ENCODE assay signal across 24 cellular contexts in the genomic region with DNA sequence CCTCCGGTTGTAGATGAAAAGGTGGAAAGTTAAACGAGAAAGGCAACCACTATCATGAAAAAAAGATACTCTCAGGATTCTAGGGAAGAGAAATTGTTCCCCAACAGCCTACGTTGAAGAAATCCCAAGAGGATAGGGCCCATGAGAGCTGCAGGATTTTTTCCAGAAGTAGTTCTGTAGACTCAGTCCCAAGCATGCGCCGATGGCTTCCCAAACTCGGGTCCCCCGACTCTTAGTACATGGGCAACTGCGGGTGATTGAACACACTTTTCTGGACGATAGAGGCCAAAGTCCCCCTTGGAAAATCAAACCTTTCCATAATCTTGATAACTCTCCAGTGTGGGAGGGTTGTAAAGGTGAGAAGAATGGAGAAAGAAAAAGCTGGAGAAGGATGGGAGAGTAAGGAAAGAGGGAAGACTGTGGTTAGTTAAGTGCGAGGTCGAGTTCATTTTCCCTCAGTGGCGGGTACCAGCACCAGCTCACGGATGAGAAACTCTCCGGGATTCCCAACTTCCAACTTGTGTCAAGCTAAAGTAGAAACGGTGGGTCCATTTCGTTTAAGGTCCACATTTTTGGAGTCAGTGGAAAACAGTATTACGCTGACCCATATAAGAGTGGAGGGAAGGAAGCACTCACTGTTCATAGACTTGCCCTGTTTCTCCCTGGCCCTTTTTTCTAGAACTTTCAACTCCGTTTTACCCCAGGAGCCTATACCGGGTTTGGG. TPM values are rescaled to one million over a fixed set of nuclear protein-coding genes. Genes with fewer than 3 reads are reported as not detected.
A peak's percentile ranks its signal among the peaks of the same experiment; 100 is the strongest.
DNase-seq lines count a peak whose midpoint lies in the region; ATAC-seq, FAIRE-seq and TF ChIP-seq lines count a peak whose summit lies in the region.
"Had no signal": no experiment of that assay in that cellular context is flagged by ENCODE, and none has a peak within 500 bp of the region (broad histone marks: within the 10 kb centered on the region; RNA-seq: fewer than 3 reads in every experiment).

No MANE protein-coding gene starts in this region.

- WGBS in small intestine, 3 donors: 7 to 17% (median 14%) methylated on average over 19 of the region's 19 CpGs

- H3K4me1 ChIP-seq in kidney (ENCODE audit: control insufficient read depth in 1 of 2, insufficient read depth in 1 of 2, low read depth in 1 of 2, low read length in 2 of 2): peaks cover 0 to 2% of the 10 kb centered on the region in 2 donors
- H3K4me1 ChIP-seq in small intestine (ENCODE audit: control insufficient read depth in 2 of 2, insufficient read depth in 1 of 2, low read depth in 1 of 2, low read length in 1 of 2): no peaks in the 10 kb centered on the region
- H3K4me1 ChIP-seq: BLaER1 treated with 17β-estradiol and CSF1 and Interleukin-3, amounts not matched to agents 10 nM and 100 nM; prostate gland had no signal

- no peak overlapping the region for H3K27ac ChIP-seq in kidney (ENCODE audit: low read depth in 2 of 2, low read length in 2 of 2)
- no peak overlapping the region for H3K27ac ChIP-seq in small intestine (ENCODE audit: low read depth in 1 of 2, low read length in 1 of 2)
- H3K27ac ChIP-seq: BLaER1 treated with 17β-estradiol and CSF1 and Interleukin-3, amounts not matched to agents 10 nM and 100 nM; body of pancreas; left ventricle myocardium inferior; prostate gland; tibial artery had no signal

- H3K9ac ChIP-seq in kidney (ENCODE audit: low read length in 2 of 2): no peak overlapping the region
- H3K9ac ChIP-seq: BLaER1 treated with 17β-estradiol and CSF1 and Interleukin-3, amounts not matched to agents 10 nM and 100 nM had no signal

- H3K36me3 ChIP-seq in kidney (ENCODE audit: control insufficient read depth in 1 of 2, insufficient read depth in 2 of 2, low read length in 2 of 2) (no peaks in the 10 kb centered on the region), small intestine (ENCODE audit: control insufficient read depth in 2 of 2, insufficient read depth in 2 of 2, low read length in 2 of 2) (no peaks in the 10 kb centered on the region)
- H3K36me3 ChIP-seq: BLaER1 treated with 17β-estradiol and CSF1 and Interleukin-3, amounts not matched to agents 10 nM and 100 nM; left ventricle myocardium inferior; prostate gland; tibial artery had no signal

- H3K27me3 ChIP-seq in small intestine (ENCODE audit: control insufficient read depth in 2 of 2, insufficient read depth in 2 of 2, low read length in 2 of 2): peaks cover 10 to 58% of the 10 kb centered on the region in 2 donors

- no peaks in the 10 kb centered on the region for H3K36me3 Mint-ChIP-seq in activated CD4-positive, alpha-beta T cell treated with anti-CD3 and anti-CD28 coated beads, Interleukin-2, amount 10 ng/mL, durations not matched to agents 24 days and 14 days (ENCODE audit: low read depth)
- H3K36me3 Mint-ChIP-seq in type B pancreatic cell: no peaks in the 10 kb centered on the region
- H3K36me3 Mint-ChIP-seq: stimulated activated effector memory CD8-positive, alpha-beta T cell treated with anti-CD3 and anti-CD28 coated beads, Interleukin-12 subunit alpha, Interleukin-12 subunit beta, amount 100 ng/mL, for 72 hours had no signal

- peaks cover 18% of the 10 kb centered on the region for H3K9me3 Mint-ChIP-seq in activated CD4-positive, alpha-beta T cell treated with anti-CD3 and anti-CD28 coated beads, Interleukin-2, amount 10 ng/mL, durations not matched to agents 24 days and 14 days
- H3K9me3 Mint-ChIP-seq in type B pancreatic cell: no peaks in the 10 kb centered on the region

- H3K27ac Mint-ChIP-seq in activated CD4-positive, alpha-beta T cell treated with anti-CD3 and anti-CD28 coated beads, Interleukin-2, amount 10 ng/mL, durations not matched to agents 24 days and 14 days: peak overlapping the region; percentile 25
- H3K27ac Mint-ChIP-seq in type B pancreatic cell: peak overlapping the region; percentile 78
- H3K27ac Mint-ChIP-seq: activated naive CD4-positive, alpha-beta T cell treated with anti-CD3 and anti-CD28 coated beads, Interleukin-2, amount 10 ng/mL, durations not matched to agents 7 days and 5 days; stimulated activated effector memory CD8-positive, alpha-beta T cell treated with anti-CD3 and anti-CD28 coated beads, Interleukin-12 subunit alpha, Interleukin-12 subunit beta, amount 100 ng/mL, for 72 hours had no signal

- no peak for ATAC-seq in GM18867 (IDR thresholded peaks at IDR 0.05; ENCODE audit: unreplicated experiment)
- ATAC-seq: body of pancreas; stimulated activated effector memory CD8-positive, alpha-beta T cell treated with anti-CD3 and anti-CD28 coated beads, Interleukin-12 subunit alpha, Interleukin-12 subunit beta, amount 100 ng/mL, for 72 hours had no signal

- DNase-seq in activated CD4-positive, alpha-beta T cell treated with anti-CD3 and anti-CD28 coated beads, Interleukin-2, amount 10 ng/mL, durations not matched to agents 24 days and 14 days: no peak
- no peak for DNase-seq in activated CD4-positive, alpha-beta T cell treated with anti-CD3 and anti-CD28 coated beads for 4 hours
- peak; percentile 60 for DNase-seq in choroid plexus epithelial cell (ENCODE audit: low read depth)
- peak; percentile 41 for DNase-seq in left kidney (ENCODE audit: low read depth, low spot score)
- DNase-seq in type B pancreatic cell (ENCODE audit: extremely low spot score, unreplicated experiment): no peak
- DNase-seq in kidney: no peak
- no peak for DNase-seq in small intestine
- DNase-seq: 8988T; activated CD4-positive, alpha-beta T cell treated with anti-CD3 and anti-CD28 coated beads, Interleukin-2, amount 50 U/mL, for 4 hours; activated naive CD4-positive, alpha-beta T cell treated with anti-CD3 and anti-CD28 coated beads, Interleukin-2, amount 10 ng/mL, durations not matched to agents 7 days and 5 days; body of pancreas; GOT3; left ventricle myocardium inferior; NCI-H1694; NCI-H446; NK-92 treated with Interleukin-12 subunit alpha and Interleukin-12 subunit beta, amount 100 ng/mL, for 24 hours; stimulated activated CD4-positive, alpha-beta T cell treated with anti-CD3 and anti-CD28 coated beads, Interleukin-12 subunit alpha, Interleukin-12 subunit beta, amount 100 ng/mL, for 4 hours; tibial artery had no signal

- H3K4me1 Mint-ChIP-seq in activated CD4-positive, alpha-beta T cell treated with anti-CD3 and anti-CD28 coated beads, Interleukin-2, amount 10 ng/mL, durations not matched to agents 24 days and 14 days: no peaks in the 10 kb centered on the region
- peaks cover 11% of the 10 kb centered on the region for H3K4me1 Mint-ChIP-seq in type B pancreatic cell (ENCODE audit: unreplicated experiment)
- H3K4me1 Mint-ChIP-seq: activated naive CD4-positive, alpha-beta T cell treated with anti-CD3 and anti-CD28 coated beads, Interleukin-2, amount 10 ng/mL, durations not matched to agents 7 days and 5 days; stimulated activated effector memory CD8-positive, alpha-beta T cell treated with anti-CD3 and anti-CD28 coated beads, Interleukin-12 subunit alpha, Interleukin-12 subunit beta, amount 100 ng/mL, for 72 hours had no signal

- H3K4me3 ChIP-seq in choroid plexus epithelial cell (ENCODE audit: low read depth, low read length) (peak overlapping the region; percentile 60), kidney (ENCODE audit: low read length in 2 of 2) (no peak overlapping the region), small intestine (ENCODE audit: low read depth in 1 of 2, low read length in 2 of 2) (no peak overlapping the region)
- H3K4me3 ChIP-seq: BLaER1 treated with 17β-estradiol and CSF1 and Interleukin-3, amounts not matched to agents 10 nM and 100 nM; body of pancreas; left ventricle myocardium inferior; prostate gland; tibial artery had no signal

- intact Hi-C loops in activated CD4-positive, alpha-beta T cell treated with anti-CD3 and anti-CD28 coated beads, Interleukin-2, amount 10 ng/mL, durations not matched to agents 24 days and 14 days (cut with micrococcal nuclease): loop anchor here (2.0 to 5.0 kb wide), 2 partner anchors 17 to 36 kb away; a partner anchor contains a TSS
- intact Hi-C loops in kidney (cut with DNase I): no loop called here

- TF ChIP-seq CTCF in choroid plexus epithelial cell (conservative IDR thresholded peaks at IDR 0.05; ENCODE audit: low read depth, low read length) (no peak), type B pancreatic cell (conservative IDR thresholded peaks at IDR 0.05) (no peak), kidney (IDR thresholded peaks at IDR 0.05; ENCODE audit: borderline replicate concordance, extremely low read depth, insufficient read depth) (no peak)

- H3K4me3 Mint-ChIP-seq in activated CD4-positive, alpha-beta T cell treated with anti-CD3 and anti-CD28 coated beads, Interleukin-2, amount 10 ng/mL, durations not matched to agents 24 days and 14 days: no peak overlapping the region
- peak overlapping the region; percentile 86 for H3K4me3 Mint-ChIP-seq in type B pancreatic cell
- H3K4me3 Mint-ChIP-seq: activated naive CD4-positive, alpha-beta T cell treated with anti-CD3 and anti-CD28 coated beads, Interleukin-2, amount 10 ng/mL, durations not matched to agents 7 days and 5 days; stimulated activated effector memory CD8-positive, alpha-beta T cell treated with anti-CD3 and anti-CD28 coated beads, Interleukin-12 subunit alpha, Interleukin-12 subunit beta, amount 100 ng/mL, for 72 hours had no signal

- peaks cover 0 to 3% of the 10 kb centered on the region in 2 donors for H3K9me3 ChIP-seq in kidney (ENCODE audit: control insufficient read depth in 1 of 2, low read length in 2 of 2)
- no peaks in the 10 kb centered on the region for H3K9me3 ChIP-seq in small intestine (ENCODE audit: control insufficient read depth, low read depth)
- H3K9me3 ChIP-seq: body of pancreas, left ventricle myocardium inferior, prostate gland, tibial artery had no signal

- no peak for FAIRE-seq in kidney (lab: Jason Lieb, UNC)
- FAIRE-seq in small intestine (lab: Jason Lieb, UNC): no peak

- H3K27me3 Mint-ChIP-seq in activated CD4-positive, alpha-beta T cell treated with anti-CD3 and anti-CD28 coated beads, Interleukin-2, amount 10 ng/mL, durations not matched to agents 24 days and 14 days: peaks cover 47% of the 10 kb centered on the region
- H3K27me3 Mint-ChIP-seq in type B pancreatic cell: peaks cover 85% of the 10 kb centered on the region

RNA-seq across cellular contexts. Expression of a gene that starts 14.6 kb away (rescaled TPM):
- not detected in 2 replicates for total RNA-seq in activated CD4-positive, alpha-beta T cell treated with anti-CD3 and anti-CD28 coated beads, Interleukin-2, amount 10 ng/mL, durations not matched to agents 24 days and 14 days
- total RNA-seq in type B pancreatic cell (ENCODE audit: low replicate concordance) (184 TPM in 1 of 2 replicates, not detected in the other), kidney (not detected)
- polyA plus RNA-seq in kidney (ENCODE audit: insufficient read depth, low read depth, low replicate concordance) (not detected), small intestine (not detected)
- total RNA-seq: body of pancreas, HT1080, left ventricle myocardium inferior, prostate gland had no signal

RNA-seq across cellular contexts. Expression of a gene that starts 17.4 kb away (rescaled TPM):
- total RNA-seq in activated CD4-positive, alpha-beta T cell treated with anti-CD3 and anti-CD28 coated beads, Interleukin-2, amount 10 ng/mL, durations not matched to agents 24 days and 14 days: not detected in 2 replicates
- total RNA-seq in type B pancreatic cell (ENCODE audit: low replicate concordance): 40.2 TPM in 1 of 2 replicates, not detected in the other
- not detected for total RNA-seq in kidney
- polyA plus RNA-seq in kidney (ENCODE audit: insufficient read depth, low read depth, low replicate concordance): not detected
- not detected for polyA plus RNA-seq in small intestine
- total RNA-seq: body of pancreas, HT1080, left ventricle myocardium inferior, M059J, prostate gland had no signal

Comparison
In these comparisons a context has a peak if more than half of its experiments do, and no peak if none do; other contexts are left out.
1. DNase-seq: peak in choroid plexus epithelial cell (single experiment) and left kidney (single experiment); none in activated CD4-positive, alpha-beta T cell treated with anti-CD3 and anti-CD28 coated beads, Interleukin-2, amount 10 ng/mL, durations not matched to agents 24 days and 14 days (single experiment), activated CD4-positive, alpha-beta T cell treated with anti-CD3 and anti-CD28 coated beads for 4 hours (0 of 2), type B pancreatic cell (single experiment), kidney (single experiment) and small intestine (single experiment).